ENCODE assay signal across 7 cellular contexts in genomic region chr1:81337226-81337625, GRCh38.
"Had no signal": no experiment of that assay in that cellular context is flagged by ENCODE, and none has a peak within 500 bp of the region (broad histone marks: within the 10 kb centered on the region; RNA-seq: fewer than 3 reads in every experiment).

No MANE protein-coding gene starts in this region.

- FAIRE-seq: HepG2 had no signal

- DNase-seq: H7, HFFc6 had no signal

- H3K4me2 ChIP-seq: GM23338 had no signal

- H3K9me3 ChIP-seq: HAP-1 had no signal

- H3K4me3 ChIP-seq: GM23338, HAP-1 had no signal

- ATAC-seq: GM23338, HCT116, HepG2 had no signal

- H3K36me3 ChIP-seq: HAP-1 had no signal

- H2AFZ ChIP-seq: GM23338 had no signal

- H3K27ac ChIP-seq: HL-60 had no signal
